Comparison of ENCODE assay signal across 16 cellular contexts in the genomic region with DNA sequence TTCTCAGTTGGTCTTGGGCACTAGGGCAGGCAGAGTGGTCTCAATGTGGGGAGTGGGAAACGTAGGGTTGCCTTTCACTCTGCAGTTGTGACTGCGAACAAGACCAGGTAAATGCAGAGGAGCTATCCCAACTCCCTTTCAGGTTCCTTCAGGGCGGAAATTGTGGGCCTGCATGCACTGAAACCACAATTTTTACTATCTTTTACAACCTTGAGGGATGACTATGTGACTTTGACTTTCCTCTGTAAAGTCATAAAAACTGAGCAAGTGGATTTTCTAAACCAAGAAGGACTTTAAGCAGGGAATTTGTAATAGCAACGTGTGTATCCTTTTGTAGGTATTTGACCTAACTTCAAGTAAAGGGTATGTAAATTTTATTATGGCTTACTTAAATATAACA.
A peak's percentile ranks its signal among the peaks of the same experiment; 100 is the strongest.
DNase-seq lines count a peak whose midpoint lies in the region; ATAC-seq and TF ChIP-seq lines count a peak whose summit lies in the region.
"Had no signal": no experiment of that assay in that cellular context is flagged by ENCODE, and none has a peak within 500 bp of the region (broad histone marks: within the 10 kb centered on the region; RNA-seq: fewer than 3 reads in every experiment).

No MANE protein-coding gene starts in this region.

- no peak overlapping the region for H4K5ac ChIP-seq in mesendoderm (ENCODE audit: low read length)

- H3K27ac ChIP-seq in cardiac muscle cell (peak overlapping the region; percentile 14), VCaP (peak overlapping the region; percentile 9; the same call in 1 of the 2 replicates), mesendoderm (ENCODE audit: low read depth, low read length) (no peak overlapping the region), Karpas-422 (ENCODE audit: low read length) (no peak overlapping the region)
- H3K27ac ChIP-seq: 22Rv1, BLaER1 had no signal

- no peaks in the 10 kb centered on the region for H3K36me3 ChIP-seq in cardiac muscle cell
- no peaks in the 10 kb centered on the region for H3K36me3 ChIP-seq in mesendoderm (ENCODE audit: control insufficient read depth, insufficient read depth, low read length)
- H3K36me3 ChIP-seq in Karpas-422 (ENCODE audit: insufficient read depth, low read length), result no peaks in the 10 kb centered on the region
- H3K36me3 ChIP-seq: BLaER1 had no signal

- ATAC-seq in Right ventricle myocardium superior (ENCODE audit: poor library complexity) (no peak), GM21515 (IDR thresholded peaks at IDR 0.05; ENCODE audit: unreplicated experiment) (no peak), GM18868 (IDR thresholded peaks at IDR 0.05; ENCODE audit: unreplicated experiment) (no peak)
- ATAC-seq: HCT116, HepG2 had no signal

- no peak overlapping the region for H2AK5ac ChIP-seq in mesendoderm (ENCODE audit: low read length)

- no peak for TF ChIP-seq CTCF in cardiac muscle cell (IDR thresholded peaks at IDR 0.05; ENCODE audit: low read depth, low read length)
- no peak for TF ChIP-seq CTCF in VCaP (conservative IDR thresholded peaks at IDR 0.05)

- H3K9ac ChIP-seq in mesendoderm (ENCODE audit: low read length) (no peak overlapping the region), Karpas-422 (ENCODE audit: low read length) (no peak overlapping the region)
- H3K9ac ChIP-seq: BLaER1 had no signal

- H3K79me1 ChIP-seq in mesendoderm (ENCODE audit: low read length), result no peaks in the 10 kb centered on the region

- H3K4me1 ChIP-seq in cardiac muscle cell (ENCODE audit: low read depth) (peaks cover 24% of the 10 kb centered on the region), mesendoderm (ENCODE audit: control insufficient read depth, low read depth, low read length) (peaks cover 2% of the 10 kb centered on the region), Karpas-422 (ENCODE audit: low read length) (no peaks in the 10 kb centered on the region)

- no peak overlapping the region for H2BK120ac ChIP-seq in mesendoderm (ENCODE audit: low read depth, low read length)

- WGBS in mesendoderm (ENCODE audit: extremely low coverage, insufficient coverage, low lambda C conversion rate), result no CpG with 5 or more reads among the region's 4 CpGs

- no peak overlapping the region for H3K4me3 ChIP-seq in cardiac muscle cell
- H3K4me3 ChIP-seq in mesendoderm (ENCODE audit: low read length), result no peak overlapping the region
- H3K4me3 ChIP-seq in Karpas-422 (ENCODE audit: low read length), result no peak overlapping the region
- H3K4me3 ChIP-seq: BLaER1 had no signal

- H3K79me2 ChIP-seq in mesendoderm (ENCODE audit: control insufficient read depth, insufficient read depth, low read length), result no peaks in the 10 kb centered on the region
- no peaks in the 10 kb centered on the region for H3K79me2 ChIP-seq in Karpas-422 (ENCODE audit: low read length)

- H3K9me2 ChIP-seq in Karpas-422 (replicated peaks; ENCODE audit: insufficient read depth, low read length), result no peaks in the 10 kb centered on the region

- H2AFZ ChIP-seq in Karpas-422 (ENCODE audit: low read length), result no peak overlapping the region

- H4K8ac ChIP-seq in mesendoderm (ENCODE audit: low read depth, low read length), result no peak overlapping the region

- no peaks in the 10 kb centered on the region for H3K9me3 ChIP-seq in cardiac muscle cell (ENCODE audit: low read depth)
- no peaks in the 10 kb centered on the region for H3K9me3 ChIP-seq in Karpas-422 (ENCODE audit: low read length)
- H3K9me3 ChIP-seq: BLaER1 had no signal

- intact Hi-C loops in Right ventricle myocardium superior (cut with DNase I), result no loop called here

- no peaks in the 10 kb centered on the region for H3K27me3 ChIP-seq in cardiac muscle cell
- H3K27me3 ChIP-seq in mesendoderm (ENCODE audit: insufficient read depth, low read length, poor library complexity), result no peaks in the 10 kb centered on the region
- H3K27me3 ChIP-seq in Karpas-422 (ENCODE audit: low read length), result no peaks in the 10 kb centered on the region
- H3K27me3 ChIP-seq: BLaER1 had no signal

- H3K4me2 ChIP-seq in mesendoderm (ENCODE audit: low read length), result no peak overlapping the region
- H3K4me2 ChIP-seq in Karpas-422 (ENCODE audit: low read depth, low read length, poor library complexity, severe bottlenecking), result no peak overlapping the region

- DNase-seq in cardiac muscle cell (ENCODE audit: low read depth in 1 of 2, low spot score in 1 of 2) (no peak), Right ventricle myocardium superior (no peak), mesendoderm (no peak), NOMO-1 (lab: John Stamatoyannopoulos, UW; ENCODE audit: unreplicated experiment in 2 of 2) (no peak), Karpas-422 (no peak)
- DNase-seq: CD4-positive, CD25-positive, alpha-beta regulatory T cell; DMS79; EL; GDM1 had no signal

- H3K4ac ChIP-seq in mesendoderm (ENCODE audit: low read depth, low read length), result no peak overlapping the region

- H2BK5ac ChIP-seq in mesendoderm (ENCODE audit: low read length), result no peak overlapping the region

- H4K20me1 ChIP-seq in Karpas-422 (ENCODE audit: insufficient read depth, low read depth, low read length), result no peaks in the 10 kb centered on the region
- H4K20me1 ChIP-seq: BLaER1 had no signal

- H3K18ac ChIP-seq in mesendoderm (ENCODE audit: low read length), result no peak overlapping the region

- H2BK15ac ChIP-seq in mesendoderm (replicated peaks; ENCODE audit: low read depth), result no peak overlapping the region

- H3K23ac ChIP-seq in mesendoderm (ENCODE audit: low read length), result peak overlapping the region; percentile 32

- H3K56ac ChIP-seq in mesendoderm (ENCODE audit: low read length), result peak overlapping the region; percentile 8

Comparison
In these comparisons a context has a peak if more than half of its experiments do, and no peak if none do; other contexts are left out.
1. H3K27ac ChIP-seq: peak in cardiac muscle cell (single experiment) and VCaP (single experiment); none in mesendoderm (single experiment) and Karpas-422 (single experiment).